Comparison of ENCODE assay signal across 38 cellular contexts in genomic region chr1:92094112-92094511, GRCh38. TPM values are rescaled to one million over a fixed set of nuclear protein-coding genes. Genes with fewer than 3 reads are reported as not detected.
"Had no signal": no experiment of that assay in that cellular context is flagged by ENCODE, and none has a peak within 500 bp of the region (broad histone marks: within the 10 kb centered on the region; RNA-seq: fewer than 3 reads in every experiment).

No MANE protein-coding gene starts in this region.

- ATAC-seq: activated CD8-positive, alpha-beta T cell treated with anti-CD3 and anti-CD28 coated beads for 36 hours; activated naive CD4-positive, alpha-beta T cell treated with anti-CD3 and anti-CD28 coated beads, Interleukin-2, amount 50 U/mL, for 72 hours; activated T-cell treated with anti-CD3 and anti-CD28 coated beads, Interleukin-2, amount 50 U/mL, for 4 hours; activated T-cell treated with anti-CD3 and anti-CD28 coated beads, Interleukin-2, amount 50 U/mL, for 72 hours; activated T-helper 17 cell treated with anti-CD3 and anti-CD28 coated beads, Interleukin-2, amount 50 U/mL, for 72 hours; body of pancreas had no signal

- H3K4me3 ChIP-seq: adrenal gland, body of pancreas, breast epithelium had no signal

- H3K4me1 ChIP-seq: body of pancreas, breast epithelium had no signal

- H3K27ac Mint-ChIP-seq: activated B cell treated with CpG ODN at 0.5 μM for 24 hours; activated CD4-positive, alpha-beta memory T cell treated with anti-CD3 and anti-CD28 coated beads for 36 hours; activated CD8-positive, alpha-beta T cell treated with anti-CD3 and anti-CD28 coated beads for 36 hours; activated naive CD4-positive, alpha-beta T cell treated with anti-CD3 and anti-CD28 coated beads for 36 hours; activated naive CD4-positive, alpha-beta T cell treated with anti-CD3 and anti-CD28 coated beads, Interleukin-2, amount 50 U/mL, for 72 hours; activated naive CD8-positive, alpha-beta T cell treated with anti-CD3 and anti-CD28 coated beads for 36 hours; activated T-cell treated with anti-CD3 and anti-CD28 coated beads, Interleukin-2, amount 50 U/mL, for 72 hours; activated T-helper 1 cell treated with anti-CD3 and anti-CD28 coated beads, Interleukin-12 subunit alpha, Interleukin-12 subunit beta, Interleukin-2, Interleukin-4 antibody, amounts not matched to agents 30 ng/mL and 10 ng/mL and 1 ng/mL, durations not matched to agents 14 hours and 24 hours and 36 hours; activated T-helper 17 cell treated with anti-CD3 and anti-CD28 coated beads, Interleukin-2, amount 50 U/mL, for 72 hours; T-helper 1 cell treated with Interleukin-12 subunit alpha and Interleukin-12 subunit beta and Interleukin-4 antibody, amounts not matched to agents 30 μg/mL and 1 μg/mL, for 36 hours; T-helper 2 cell treated with Interferon-gamma antibody and Interleukin-4, amounts not matched to agents 5 μg/mL and 100 μg/mL, for 36 hours had no signal

- H3K36me3 ChIP-seq: adrenal gland, brain microvascular endothelial cell, breast epithelium had no signal

- H3K27me3 ChIP-seq: adrenal gland, body of pancreas, brain microvascular endothelial cell, breast epithelium had no signal

- H3K27ac ChIP-seq: adrenal gland, body of pancreas, brain microvascular endothelial cell, breast epithelium, VCaP had no signal

- H3K9me3 ChIP-seq: adrenal gland, body of pancreas, breast epithelium had no signal

- H3K4me1 Mint-ChIP-seq: activated B cell treated with CpG ODN at 0.5 μM for 24 hours; activated naive CD8-positive, alpha-beta T cell treated with anti-CD3 and anti-CD28 coated beads for 36 hours; activated T-helper 17 cell treated with anti-CD3 and anti-CD28 coated beads, Interleukin-2, amount 50 U/mL, for 72 hours had no signal

- H3K9me3 Mint-ChIP-seq: activated B cell treated with CpG ODN at 0.5 μM for 24 hours; activated CD4-positive, alpha-beta memory T cell treated with anti-CD3 and anti-CD28 coated beads for 36 hours; activated CD8-positive, alpha-beta T cell treated with anti-CD3 and anti-CD28 coated beads for 36 hours; activated naive CD4-positive, alpha-beta T cell treated with anti-CD3 and anti-CD28 coated beads for 36 hours; activated naive CD4-positive, alpha-beta T cell treated with anti-CD3 and anti-CD28 coated beads, Interleukin-2, amount 50 U/mL, for 72 hours; activated naive CD8-positive, alpha-beta T cell treated with anti-CD3 and anti-CD28 coated beads for 36 hours; activated T-cell treated with anti-CD3 and anti-CD28 coated beads, Interleukin-2, amount 50 U/mL, for 4 hours; activated T-cell treated with anti-CD3 and anti-CD28 coated beads, Interleukin-2, amount 50 U/mL, for 72 hours; activated T-helper 1 cell treated with anti-CD3 and anti-CD28 coated beads, Interleukin-12 subunit alpha, Interleukin-12 subunit beta, Interleukin-2, Interleukin-4 antibody, amounts not matched to agents 30 ng/mL and 10 ng/mL and 1 ng/mL, durations not matched to agents 14 hours and 24 hours and 36 hours; activated T-helper 17 cell treated with anti-CD3 and anti-CD28 coated beads, Interleukin-2, amount 50 U/mL, for 72 hours; central memory CD8-positive, alpha-beta T cell; T-helper 1 cell treated with Interleukin-12 subunit alpha and Interleukin-12 subunit beta and Interleukin-4 antibody, amounts not matched to agents 30 μg/mL and 1 μg/mL, for 36 hours; T-helper 2 cell treated with Interferon-gamma antibody and Interleukin-4, amounts not matched to agents 5 μg/mL and 100 μg/mL, for 36 hours had no signal

- DNase-seq: activated B cell treated with CpG ODN at 0.5 μM for 24 hours; activated CD4-positive, alpha-beta memory T cell treated with anti-CD3 and anti-CD28 coated beads for 36 hours; activated CD4-positive, alpha-beta T cell treated with anti-CD3 and anti-CD28 coated beads for 4 hours; activated CD4-positive, alpha-beta T cell treated with anti-CD3 and anti-CD28 coated beads, Interleukin-2, amount 50 U/mL, for 1 hour; activated CD4-positive, alpha-beta T cell treated with anti-CD3 and anti-CD28 coated beads, Interleukin-2, amount 50 U/mL, for 4 hours; activated CD4-positive, CD25-positive, alpha-beta regulatory T cell treated with anti-CD3 and anti-CD28 coated beads, Interleukin-2, amount 50 U/mL, for 72 hours; activated CD8-positive, alpha-beta memory T cell treated with anti-CD3 and anti-CD28 coated beads, Interleukin-2, amount 50 U/mL, for 4 hours; activated CD8-positive, alpha-beta T cell treated with anti-CD3 and anti-CD28 coated beads for 36 hours; activated effector memory CD4-positive, alpha-beta T cell treated with anti-CD3 and anti-CD28 coated beads, Interleukin-2, amount 50 U/mL, for 16 hours; activated gamma-delta T cell treated with Interleukin-2 at 50 U/mL for 16 hours; activated naive CD4-positive, alpha-beta T cell; activated naive CD4-positive, alpha-beta T cell treated with anti-CD3 and anti-CD28 coated beads for 36 hours; activated naive CD4-positive, alpha-beta T cell treated with anti-CD3 and anti-CD28 coated beads, Interleukin-2, amount 50 U/mL, for 16 hours; activated naive CD8-positive, alpha-beta T cell treated with anti-CD3 and anti-CD28 coated beads for 36 hours; activated T-cell treated with anti-CD3 and anti-CD28 coated beads for 4 hours; activated T-cell treated with anti-CD3 and anti-CD28 coated beads, Interleukin-2, amount 50 U/mL, for 1 hour; activated T-cell treated with anti-CD3 and anti-CD28 coated beads, Interleukin-2, amount 50 U/mL, for 4 hours; activated T-cell treated with anti-CD3 and anti-CD28 coated beads, Interleukin-2, amount 50 U/mL, for 72 hours; adrenal gland; amniotic stem cell; aorta; body of pancreas; brain microvascular endothelial cell; cerebellar nuclear complex; T-helper 1 cell; T-helper 2 cell; T-helper 9 cell had no signal

- H3K27me3 Mint-ChIP-seq: activated B cell treated with CpG ODN at 0.5 μM for 24 hours; activated CD4-positive, alpha-beta memory T cell treated with anti-CD3 and anti-CD28 coated beads for 36 hours; activated CD8-positive, alpha-beta T cell treated with anti-CD3 and anti-CD28 coated beads for 36 hours; activated naive CD8-positive, alpha-beta T cell treated with anti-CD3 and anti-CD28 coated beads for 36 hours; activated T-helper 17 cell treated with anti-CD3 and anti-CD28 coated beads, Interleukin-2, amount 50 U/mL, for 72 hours; central memory CD8-positive, alpha-beta T cell had no signal

- H3K4me3 Mint-ChIP-seq: activated B cell treated with CpG ODN at 0.5 μM for 24 hours; activated CD4-positive, alpha-beta memory T cell treated with anti-CD3 and anti-CD28 coated beads for 36 hours; activated CD8-positive, alpha-beta T cell treated with anti-CD3 and anti-CD28 coated beads for 36 hours; activated naive CD4-positive, alpha-beta T cell treated with anti-CD3 and anti-CD28 coated beads for 36 hours; activated naive CD8-positive, alpha-beta T cell treated with anti-CD3 and anti-CD28 coated beads for 36 hours; activated T-cell treated with anti-CD3 and anti-CD28 coated beads, Interleukin-2, amount 50 U/mL, for 4 hours; activated T-cell treated with anti-CD3 and anti-CD28 coated beads, Interleukin-2, amount 50 U/mL, for 72 hours; activated T-helper 1 cell treated with anti-CD3 and anti-CD28 coated beads, Interleukin-12 subunit alpha, Interleukin-12 subunit beta, Interleukin-2, Interleukin-4 antibody, amounts not matched to agents 30 ng/mL and 10 ng/mL and 1 ng/mL, durations not matched to agents 14 hours and 24 hours and 36 hours; activated T-helper 17 cell treated with anti-CD3 and anti-CD28 coated beads, Interleukin-2, amount 50 U/mL, for 72 hours; central memory CD8-positive, alpha-beta T cell; T-helper 1 cell treated with Interleukin-12 subunit alpha and Interleukin-12 subunit beta and Interleukin-4 antibody, amounts not matched to agents 30 μg/mL and 1 μg/mL, for 36 hours; T-helper 2 cell treated with Interferon-gamma antibody and Interleukin-4, amounts not matched to agents 5 μg/mL and 100 μg/mL, for 36 hours had no signal

RNA-seq across cellular contexts. Expression of gene SETSIP, which starts 18.9 kb away (rescaled TPM):
- total RNA-seq: activated B cell treated with CpG ODN at 0.5 μM for 24 hours; activated CD4-positive, alpha-beta memory T cell treated with anti-CD3 and anti-CD28 coated beads for 36 hours; activated naive CD4-positive, alpha-beta T cell treated with anti-CD3 and anti-CD28 coated beads, Interleukin-2, amount 50 U/mL, for 72 hours; activated T-cell treated with anti-CD3 and anti-CD28 coated beads, Interleukin-2, amount 50 U/mL, for 4 hours; activated T-cell treated with anti-CD3 and anti-CD28 coated beads, Interleukin-2, amount 50 U/mL, for 72 hours; activated T-helper 1 cell treated with anti-CD3 and anti-CD28 coated beads, Interleukin-12 subunit alpha, Interleukin-12 subunit beta, Interleukin-2, Interleukin-4 antibody, amounts not matched to agents 30 ng/mL and 10 ng/mL and 1 ng/mL, durations not matched to agents 14 hours and 24 hours and 36 hours; activated T-helper 17 cell treated with anti-CD3 and anti-CD28 coated beads, Interleukin-2, amount 50 U/mL, for 72 hours; adrenal gland; aorta; astrocyte; body of pancreas; breast epithelium; cardiac septum; chondrocyte had no signal
- polyA plus RNA-seq: adrenal gland had no signal
